In the genomic region with DNA sequence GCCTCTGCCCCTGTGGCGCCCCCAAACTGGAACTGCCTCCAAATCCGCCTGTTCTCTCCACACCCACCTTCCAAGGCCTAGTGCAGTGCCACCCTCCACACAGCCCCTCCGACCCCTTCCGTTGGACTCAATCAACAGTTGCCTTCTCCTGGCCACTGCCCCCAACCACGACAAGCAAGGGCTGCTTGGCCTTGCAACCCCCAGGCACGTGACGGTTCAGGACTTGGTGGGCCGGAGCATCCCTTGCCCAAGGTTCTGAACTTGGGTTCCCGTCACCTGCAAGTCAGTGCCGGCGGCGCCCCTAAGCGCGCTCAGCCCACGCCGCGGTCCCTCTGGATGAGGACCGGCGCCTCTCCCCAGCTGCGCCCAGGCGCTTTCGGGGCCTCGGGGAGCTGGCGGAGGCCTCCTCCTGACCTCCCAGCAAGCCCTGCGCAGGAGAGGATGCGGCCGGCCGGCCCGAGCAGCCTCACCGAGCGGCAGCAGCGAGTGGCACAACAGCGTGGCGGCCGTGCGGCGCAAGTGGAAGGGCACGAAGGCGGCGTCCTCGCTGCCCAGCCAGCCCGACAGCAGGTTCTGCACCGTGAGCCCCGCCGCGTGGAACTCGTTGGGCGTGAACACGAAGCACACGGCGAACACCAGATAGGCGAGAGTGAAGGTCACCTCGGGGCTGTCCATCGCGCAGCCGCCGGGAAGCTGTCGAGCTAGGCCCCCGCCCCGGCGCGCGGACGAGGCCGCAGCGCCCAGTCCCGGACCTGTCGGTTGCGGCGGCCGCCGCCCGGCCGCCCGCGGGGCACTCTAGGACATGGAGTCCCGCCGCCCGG, we compare ENCODE assay signal across 8 cellular contexts. TPM values are rescaled to one million over a fixed set of nuclear protein-coding genes. Genes with fewer than 3 reads are reported as not detected.
DNase-seq lines count a peak whose midpoint lies in the region; ATAC-seq and TF ChIP-seq lines count a peak whose summit lies in the region.

No MANE protein-coding gene starts in this region.

- no TSS peak for BruUV-seq in PC-9 (replicated peaks; lab: Mats Ljungman, UMichigan)

- peak; percentile 48 for DNase-seq in NK-92 treated with Interleukin-12 subunit alpha and Interleukin-12 subunit beta, amount 100 ng/mL, for 24 hours (lab: John Stamatoyannopoulos, UW)
- DNase-seq in NK-92 (lab: John Stamatoyannopoulos, UW; ENCODE audit: unreplicated experiment) (no peak), PC-9 (no peak), anterior cingulate cortex (lab: John Stamatoyannopoulos, UW) (peak in 38 of 58 donors; percentile 10 to 73 (median 48)), hepatic stellate cell (ENCODE audit: low spot score) (peak; percentile 57), HT-29 (ENCODE audit: low spot score) (no peak)

- H2AFZ ChIP-seq in PC-9: peak overlapping the region; percentile 50; the same call in 1 of the 2 replicates

- H3F3A ChIP-seq in PC-9 (ENCODE audit: insufficient read depth, low read depth): peaks cover 28% of the 10 kb centered on the region; the same call in 1 of the 2 replicates

- H4K20me1 ChIP-seq in PC-9 (ENCODE audit: insufficient read depth): peaks cover 20% of the 10 kb centered on the region; the same call in 1 of the 2 replicates

- TF ChIP-seq CTCF in PC-9 (conservative IDR thresholded peaks at IDR 0.05): no peak

- no peaks in the 10 kb centered on the region for H3K9me2 ChIP-seq in PC-9 (ENCODE audit: insufficient read depth)

- peak; percentile 4 for ATAC-seq in HG02610 (IDR thresholded peaks at IDR 0.05; ENCODE audit: unreplicated experiment)

- H3K4me2 ChIP-seq in PC-9: peak overlapping the region; percentile 89

- H3K4me1 ChIP-seq in PC-9 (replicated peaks; ENCODE audit: insufficient read depth) (peaks cover 25% of the 10 kb centered on the region), rectal smooth muscle tissue (ENCODE audit: control insufficient read depth, insufficient read depth, low read length) (peaks cover 9% of the 10 kb centered on the region)

- H3K4me3 ChIP-seq in PC-9: peak overlapping the region; percentile 81
- peak overlapping the region; percentile 83 for H3K4me3 ChIP-seq in rectal smooth muscle tissue (ENCODE audit: low read length)

- no peaks in the 10 kb centered on the region for H3K9me3 ChIP-seq in PC-9 (ENCODE audit: insufficient read depth, low read depth)

- POLR2A ChIA-PET in PC-9 (lab: Charles Lee; ENCODE audit: unreplicated experiment): interaction anchor here (0.6 kb wide), 1 partner anchor 669 kb away, joined by 4 read pairs; no protein-coding TSS in a partner anchor

- H3K36me3 ChIP-seq in PC-9 (ENCODE audit: low read depth): 0 out of 2 replicates have a peak, but pooled peaks cover 2% of the 10 kb centered on the region
- H3K36me3 ChIP-seq in rectal smooth muscle tissue (ENCODE audit: control insufficient read depth, insufficient read depth, low read length): peaks cover 12% of the 10 kb centered on the region

- H3K27ac ChIP-seq in PC-9 (peak overlapping the region; percentile 48), rectal smooth muscle tissue (ENCODE audit: low read depth, low read length) (peak overlapping the region; percentile 93)

- H3K27me3 ChIP-seq in PC-9 (ENCODE audit: insufficient read depth, low read depth) (no peaks in the 10 kb centered on the region), rectal smooth muscle tissue (ENCODE audit: control insufficient read depth, insufficient read depth, low read length) (no peaks in the 10 kb centered on the region)

- peak overlapping the region; percentile 97 for H3K9ac ChIP-seq in rectal smooth muscle tissue (ENCODE audit: low read length)

- peaks cover 88% of the 10 kb centered on the region for H3K79me2 ChIP-seq in PC-9 (ENCODE audit: low read depth)

- intact Hi-C loops in PC-9 (cut with micrococcal nuclease; ENCODE audit: unreplicated experiment): loop anchor here (10.0 kb wide), 2 partner anchors 174 to 376 kb away; partner anchors contain the start of gene UVSSA

- CTCF ChIA-PET in PC-9 (lab: Charles Lee): interaction anchor here (1.1 kb wide), 1 partner anchor 7 kb away, joined by 3 read pairs; no protein-coding TSS in a partner anchor

RNA-seq across cellular contexts. Expression of gene TMEM129, which starts 0.8 kb away (rescaled TPM):
- total RNA-seq in PC-9 (2021): 41.2 and 52.5 TPM in 2 replicates
- 94.2 and 111 TPM in 2 replicates for total RNA-seq in HT-29 (2014; rRNA removed; shearing (Covaris generic))

RNA-seq across cellular contexts. Expression of gene TACC3, which starts 0.9 kb away (rescaled TPM):
- 134 TPM in 2 replicates for total RNA-seq in PC-9 (2021)
- total RNA-seq in HT-29 (2014; rRNA removed; shearing (Covaris generic)): 64.6 and 71.2 TPM in 2 replicates

RNA-seq across cellular contexts. Expression of gene SLBP, which starts 8.3 kb away (rescaled TPM):
- total RNA-seq in PC-9 (2021): 61.7 and 63.4 TPM in 2 replicates
- total RNA-seq in HT-29 (2014; rRNA removed; shearing (Covaris generic)): 147 and 183 TPM in 2 replicates

RNA-seq across cellular contexts. Expression of gene FAM53A, which starts 36.3 kb away (rescaled TPM):
- total RNA-seq in PC-9 (2021): 4.0 and 6.7 TPM in 2 replicates
- 2.4 and 2.6 TPM in 2 replicates for total RNA-seq in HT-29 (2014; rRNA removed; shearing (Covaris generic))

Comparison
In these comparisons a context has a peak if more than half of its experiments do, and no peak if none do; other contexts are left out.
1. DNase-seq: peak in NK-92 treated with Interleukin-12 subunit alpha and Interleukin-12 subunit beta, amount 100 ng/mL, for 24 hours (single experiment), anterior cingulate cortex (38 of 58) and hepatic stellate cell (single experiment); none in NK-92 (single experiment), PC-9 (0 of 2) and HT-29 (single experiment).